ENCODE assay signal across 34 cellular contexts in genomic region chr1:62392951-62393350, GRCh38.
"Had no signal": no experiment of that assay in that cellular context is flagged by ENCODE, and none has a peak within 500 bp of the region (broad histone marks: within the 10 kb centered on the region; RNA-seq: fewer than 3 reads in every experiment).

No MANE protein-coding gene starts in this region.

- H3K27ac ChIP-seq: KMS-11 had no signal

- H3K9me3 ChIP-seq: MG63 had no signal

- H3K36me3 ChIP-seq: MG63 had no signal

- DNase-seq: Karpas-422, Kasumi-1, MG63, MM.1S, MV-4-11, NCI-H1048, NCI-H1092, NCI-H1092 treated with DMSO at 0.1 percent for 48 hours, NCI-H1105, NCI-H1105 treated with DMSO at 0.1 percent for 48 hours, NCI-H1417, NCI-H1417 treated with DMSO at 0.1 percent for 48 hours, NCI-H1436, NCI-H1436 treated with DMSO at 0.1 percent for 48 hours, NCI-H146, NCI-H1694, NCI-H1694 treated with DMSO at 0.1 percent for 48 hours, NCI-H187, NCI-H187 treated with DMSO at 0.1 percent for 48 hours, NCI-H1930, NCI-H2029, NCI-H2029 treated with DMSO at 0.1 percent for 48 hours, NCI-H2081, NCI-H2081 treated with DMSO at 0.1 percent for 48 hours, NCI-H2107, NCI-H2171, NCI-H2171 treated with DMSO at 0.1 percent for 48 hours, NCI-H2227 treated with DMSO at 0.1 percent for 48 hours, NCI-H226, NCI-H345, NCI-H446, NCI-H446 treated with DMSO at 0.1 percent for 48 hours, NCI-H510A had no signal

- H3K27me3 ChIP-seq: MG63 had no signal

- H3K4me3 ChIP-seq: MG63 had no signal

- H3K4me2 ChIP-seq: KMS-11 had no signal

- H3K9ac ChIP-seq: KMS-11 had no signal
